Comparison of ENCODE assay signal across 18 cellular contexts in the genomic region with DNA sequence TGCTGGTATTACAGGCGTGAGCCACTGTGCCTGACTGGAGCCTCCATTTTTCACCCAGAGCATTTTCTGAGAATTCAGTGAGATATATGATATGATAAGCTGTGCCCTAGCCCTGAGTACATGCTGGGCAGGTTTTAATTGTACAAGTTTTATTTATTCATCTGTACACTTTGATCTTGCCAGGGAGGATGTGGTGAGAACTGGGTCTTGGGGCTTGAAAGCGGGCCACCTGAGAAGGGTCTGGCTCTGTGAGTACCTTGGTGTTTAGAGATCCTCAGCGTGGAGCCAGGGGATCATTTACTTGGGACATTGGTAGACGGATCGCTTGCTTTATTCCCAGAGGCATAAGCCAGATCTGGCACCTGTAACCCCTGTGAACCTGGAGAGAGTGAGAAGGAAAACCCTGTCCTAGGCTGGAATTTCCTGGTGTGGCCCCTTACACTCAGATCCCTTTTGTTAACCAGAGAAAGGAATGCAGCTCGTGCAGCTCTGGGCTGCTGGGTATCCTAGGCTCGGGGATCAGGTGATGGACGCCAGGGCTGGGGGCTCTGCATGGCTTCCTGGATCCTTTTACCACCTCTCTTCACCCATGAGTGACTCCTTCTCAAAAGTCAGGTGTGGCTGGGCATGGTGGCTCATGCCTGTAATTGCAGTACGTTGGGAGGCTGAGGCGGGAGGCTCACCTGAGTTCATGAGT.
DNase-seq lines count a peak whose midpoint lies in the region; ATAC-seq and TF ChIP-seq lines count a peak whose summit lies in the region.
"Had no signal": no experiment of that assay in that cellular context is flagged by ENCODE, and none has a peak within 500 bp of the region (broad histone marks: within the 10 kb centered on the region; RNA-seq: fewer than 3 reads in every experiment).

No MANE protein-coding gene starts in this region.

- intact Hi-C loops in left ventricle myocardium inferior (cut with micrococcal nuclease): no loop called here

- TF ChIP-seq CTCF in left ventricle myocardium inferior (IDR thresholded peaks at IDR 0.05; ENCODE audit: borderline replicate concordance): no peak
- TF ChIP-seq CTCF in right atrium auricular region (IDR thresholded peaks at IDR 0.05): no peak
- no peak for TF ChIP-seq CTCF in VCaP (conservative IDR thresholded peaks at IDR 0.05)

- H3K27ac ChIP-seq in left ventricle myocardium inferior (replicated peaks) (peak overlapping the region; percentile 66), right atrium auricular region (no peak overlapping the region), VCaP (peak overlapping the region; percentile 76)
- H3K27ac ChIP-seq: tibial nerve had no signal

- H3K9me3 ChIP-seq in left ventricle myocardium inferior (replicated peaks) (no peaks in the 10 kb centered on the region), right atrium auricular region (no peaks in the 10 kb centered on the region)
- H3K9me3 ChIP-seq: esophagus squamous epithelium, heart right ventricle, tibial nerve had no signal

- H3K27me3 ChIP-seq in left ventricle myocardium inferior (ENCODE audit: low read depth): no peaks in the 10 kb centered on the region
- no peaks in the 10 kb centered on the region for H3K27me3 ChIP-seq in right atrium auricular region
- H3K27me3 ChIP-seq: esophagus squamous epithelium, heart right ventricle, tibial nerve had no signal

- H3K36me3 ChIP-seq in left ventricle myocardium inferior (peaks cover 62% of the 10 kb centered on the region), right atrium auricular region (peaks cover 41% of the 10 kb centered on the region)

- ATAC-seq in HG02870 (IDR thresholded peaks at IDR 0.05; ENCODE audit: unreplicated experiment): no peak
- ATAC-seq: natural killer cell, sciatic nerve had no signal

- no peak for DNase-seq in left ventricle myocardium inferior
- no peak for DNase-seq in right atrium auricular region (ENCODE audit: low spot score)
- DNase-seq in islet precursor cell: peak; percentile 69
- DNase-seq in NCI-H128 (lab: John Stamatoyannopoulos, UW; ENCODE audit: unreplicated experiment): no peak
- DNase-seq in NCI-H748 treated with DMSO at 0.1 percent for 48 hours (lab: John Stamatoyannopoulos, UW): no peak
- no peak for DNase-seq in H4 (ENCODE audit: low spot score)
- DNase-seq: activated CD4-positive, alpha-beta T cell treated with anti-CD3 and anti-CD28 coated beads for 1 hour; activated T-cell treated with anti-CD3 and anti-CD28 coated beads, Interleukin-2, amount 50 U/mL, for 48 hours; DMS153; esophagus squamous epithelium; natural killer cell; NCI-H2081 treated with DMSO at 0.1 percent for 48 hours; stimulated activated CD4-positive, alpha-beta T cell treated with anti-CD3 and anti-CD28 coated beads, Interleukin-4, amount 100 ng/mL, for 1 hour had no signal

- peaks cover 22% of the 10 kb centered on the region for H3K4me1 ChIP-seq in left ventricle myocardium inferior
- peaks cover 0 to 8% of the 10 kb centered on the region in 2 donors for H3K4me1 ChIP-seq in right atrium auricular region
- H3K4me1 ChIP-seq: tibial nerve had no signal

- no peak overlapping the region for H3K4me3 ChIP-seq in left ventricle myocardium inferior
- H3K4me3 ChIP-seq in right atrium auricular region: no peak overlapping the region
- H3K4me3 ChIP-seq: esophagus squamous epithelium, heart right ventricle, tibial nerve had no signal

Comparison
In these comparisons a context has a peak if more than half of its experiments do, and no peak if none do; other contexts are left out.
1. H3K27ac ChIP-seq: peak in left ventricle myocardium inferior (single experiment) and VCaP (single experiment); none in right atrium auricular region (0 of 2).